In the genomic region with DNA sequence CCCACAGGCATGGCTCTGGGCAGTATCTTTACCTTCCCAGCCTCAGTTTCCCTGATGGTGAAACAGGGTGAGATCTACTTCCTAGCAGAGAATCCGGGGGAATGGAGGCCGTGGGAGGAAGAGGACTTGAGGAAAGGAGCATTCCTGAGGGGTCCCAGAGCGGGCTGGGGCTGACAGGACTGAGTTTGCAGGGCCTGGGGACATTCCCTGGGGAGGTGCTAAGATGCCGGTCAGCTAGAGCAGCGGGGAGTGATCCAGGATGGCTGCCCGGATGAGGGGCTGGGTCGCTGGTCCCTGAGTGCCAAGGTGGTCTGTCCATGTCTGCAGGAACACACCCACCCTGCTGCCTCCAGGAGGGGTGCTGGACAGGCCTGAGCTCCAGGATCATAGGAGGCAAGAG, we compare ENCODE assay signal across 20 cellular contexts. TPM values are rescaled to one million over a fixed set of nuclear protein-coding genes. Genes with fewer than 3 reads are reported as not detected.
DNase-seq lines count a peak whose midpoint lies in the region; ATAC-seq, FAIRE-seq and TF ChIP-seq lines count a peak whose summit lies in the region.
"Had no signal": no experiment of that assay in that cellular context is flagged by ENCODE, and none has a peak within 500 bp of the region (broad histone marks: within the 10 kb centered on the region; RNA-seq: fewer than 3 reads in every experiment).

No MANE protein-coding gene starts in this region.

- peak overlapping the region; percentile 62 for H3K27ac Mint-ChIP-seq in neural crest cell (ENCODE audit: unreplicated experiment)
- H3K27ac Mint-ChIP-seq: HFFc6, IgD-negative memory B cell had no signal

- no peaks in the 10 kb centered on the region for H3K9me1 ChIP-seq in K562 (ENCODE audit: control insufficient read depth, insufficient read depth, low read length)

- BruUV-seq in K562 (replicated peaks; lab: Mats Ljungman, UMichigan) = no TSS peak

- no peaks in the 10 kb centered on the region for H3K36me3 Mint-ChIP-seq in neural crest cell (ENCODE audit: low read depth)
- H3K36me3 Mint-ChIP-seq: CD14-positive monocyte; CD4-positive, alpha-beta memory T cell; IgD-negative memory B cell had no signal

- no peak overlapping the region for H4K8ac ChIP-seq in trophoblast cell (ENCODE audit: low read depth, low read length)

- peak overlapping the region in 1 of 2 experiments; percentile 62; a peak in 2 of 4 replicates for H3K9ac ChIP-seq in K562 (ENCODE audit: insufficient read depth in 1 of 2, low read depth in 2 of 2, low read length in 2 of 2)
- H3K9ac ChIP-seq in trophoblast cell (ENCODE audit: low read length) = no peak overlapping the region

- H2BK120ac ChIP-seq in trophoblast cell (ENCODE audit: insufficient read depth, low read length, poor library complexity) = no peak overlapping the region

- H3K23ac ChIP-seq in trophoblast cell (ENCODE audit: low read length) = no peak overlapping the region

- no peak for TF ChIP-seq EP300 in K562 (IDR thresholded peaks at IDR 0.05; ENCODE audit: low read length)

- H3K36me3 ChIP-seq in K562 (ENCODE audit: control insufficient read depth, insufficient read depth, low read length) = no peaks in the 10 kb centered on the region
- no peaks in the 10 kb centered on the region for H3K36me3 ChIP-seq in trophoblast cell (ENCODE audit: control insufficient read depth in 1 of 2, insufficient read depth in 2 of 2, low read length in 2 of 2)
- H3K36me3 ChIP-seq: BE2C had no signal

- ATAC-seq in K562 = no peak
- no peak for ATAC-seq in GM21786 (IDR thresholded peaks at IDR 0.05; ENCODE audit: unreplicated experiment)
- ATAC-seq in left colon = no peak
- ATAC-seq: HCT116, HepG2 had no signal

- CTCF ChIA-PET in K562 (lab: Yijun Ruan, JAX; ENCODE audit: low intra/inter-chr PET ratio) = no interaction called here

- H3K18ac ChIP-seq in trophoblast cell (ENCODE audit: low read length) = no peak overlapping the region

- DNase-seq in K562 (ENCODE audit: extremely low read depth in 1 of 4, low spot score in 3 of 4) (no peak), neural crest cell (ENCODE audit: low read depth, low spot score) (no peak), trophoblast cell (no peak), lower leg skin (ENCODE audit: low spot score in 2 of 2) (no peak), left colon (no peak)
- DNase-seq: ACHN, BE2C, DMS153, DMS79, GF-D8, GOT3, H7, HFFc6 had no signal

- WGBS in K562 (ENCODE audit: insufficient coverage, low coverage, missing lambda C conversion rate) = under 1% methylated on average over 7 of the region's 7 CpGs
- WGBS in trophoblast cell (ENCODE audit: extremely low coverage, insufficient coverage, insufficient read length) = no CpG with 5 or more reads among the region's 7 CpGs
- WGBS in lower leg skin, 2 donors = 76 to 79% methylated on average over 7 of the region's 7 CpGs

- no peak overlapping the region for H3K14ac ChIP-seq in trophoblast cell (ENCODE audit: low read length)

- H3K9me3 ChIP-seq in K562 (replicated peaks; ENCODE audit: control insufficient read depth, insufficient read depth, low read depth, low read length) = no peaks in the 10 kb centered on the region
- H3K9me3 ChIP-seq in trophoblast cell (ENCODE audit: insufficient read depth, low read depth, low read length) = peaks cover 2% of the 10 kb centered on the region
- H3K9me3 ChIP-seq: BE2C had no signal

- no peak overlapping the region for H2BK12ac ChIP-seq in trophoblast cell (ENCODE audit: low read length)

- no peak overlapping the region for H4K91ac ChIP-seq in trophoblast cell (ENCODE audit: low read depth, low read length)

- POLR2A ChIA-PET in K562 (lab: Yijun Ruan, JAX) = interaction anchor here (0.6 to 1.4 kb wide), 4 partner anchors 8 to 119 kb away, joined by 3 read pairs; no protein-coding TSS in a partner anchor

- TF ChIP-seq RAD21 in K562 (CRISPR knock-in tag; conservative IDR thresholded peaks at IDR 0.05 in 1 of 2, IDR thresholded peaks at IDR 0.05 in 1 of 2) = no peak

- H3K4me3 ChIP-seq in K562 (no peak overlapping the region), trophoblast cell (ENCODE audit: low read depth, low read length) (peak overlapping the region; percentile 41), lower leg skin (ENCODE audit: low read depth, poor library complexity, severe bottlenecking) (no peak overlapping the region)

- H3K4me2 ChIP-seq in K562 (ENCODE audit: insufficient read depth, low read length) (no peak overlapping the region), trophoblast cell (ENCODE audit: low read length) (no peak overlapping the region)

- TF ChIP-seq CTCF in K562 (IDR thresholded peaks at IDR 0.05 in 2 of 3, conservative IDR thresholded peaks at IDR 0.05 in 1 of 3; ENCODE audit: insufficient read depth in 2 of 3, low read depth in 1 of 3, low read length in 3 of 3) = no peak
- no peak for TF ChIP-seq CTCF in neural crest cell (conservative IDR thresholded peaks at IDR 0.05)
- TF ChIP-seq CTCF in lower leg skin (IDR thresholded peaks at IDR 0.05) = no peak

- H3K4ac ChIP-seq in trophoblast cell (ENCODE audit: low read depth, low read length) = no peak overlapping the region

- H3K27me3 ChIP-seq in K562 (ENCODE audit: control insufficient read depth in 2 of 2, insufficient read depth in 2 of 2, low read length in 2 of 2) (peaks cover 51 to 88% of the 10 kb centered on the region in 2 experiments; a peak in 4 of 5 replicates), trophoblast cell (ENCODE audit: insufficient read depth, low read length) (no peaks in the 10 kb centered on the region)
- H3K27me3 ChIP-seq: BE2C had no signal

- peaks cover 18% of the 10 kb centered on the region for H3K4me1 Mint-ChIP-seq in neural crest cell
- H3K4me1 Mint-ChIP-seq: CD14-positive monocyte, IgD-negative memory B cell had no signal

- H3K27ac ChIP-seq in K562 (ENCODE audit: extremely low read depth, low read depth, low read length) (no peak overlapping the region), trophoblast cell (ENCODE audit: low read depth, low read length) (no peak overlapping the region)

- H3K9me3 Mint-ChIP-seq in neural crest cell = no peaks in the 10 kb centered on the region
- H3K9me3 Mint-ChIP-seq: CD14-positive monocyte; CD4-positive, alpha-beta memory T cell; HFFc6; IgD-negative memory B cell had no signal

- H3K79me2 ChIP-seq in K562 (ENCODE audit: control insufficient read depth, insufficient read depth, low read length) (no peaks in the 10 kb centered on the region), trophoblast cell (ENCODE audit: control insufficient read depth, insufficient read depth, low read length, poor library complexity) (no peaks in the 10 kb centered on the region)

- no peak overlapping the region for H3K4me3 Mint-ChIP-seq in neural crest cell
- H3K4me3 Mint-ChIP-seq: CD14-positive monocyte; CD4-positive, alpha-beta memory T cell; HFFc6; IgD-negative memory B cell had no signal

- TF ChIP-seq POLR2A in K562 (conservative IDR thresholded peaks at IDR 0.05) = no peak
- no peak for TF ChIP-seq POLR2A in lower leg skin (IDR thresholded peaks at IDR 0.05)

- no peak overlapping the region for H4K12ac ChIP-seq in trophoblast cell (ENCODE audit: low read depth, low read length)

- no peak overlapping the region for H2BK5ac ChIP-seq in trophoblast cell (ENCODE audit: low read depth, low read length, poor library complexity)

- no peak for FAIRE-seq in K562 (lab: Jason Lieb, UNC)
- FAIRE-seq: A204.1, HepG2 had no signal

- no peaks in the 10 kb centered on the region for H3K27me3 Mint-ChIP-seq in neural crest cell (ENCODE audit: low read depth)
- H3K27me3 Mint-ChIP-seq: IgD-negative memory B cell had no signal

- H3K4me1 ChIP-seq in K562 (replicated peaks in 1 of 2; ENCODE audit: control insufficient read depth in 2 of 2, insufficient read depth in 2 of 2, low read length in 2 of 2) = peaks cover 0 to 38% of the 10 kb centered on the region in 2 experiments; a peak in 3 of 5 replicates
- no peaks in the 10 kb centered on the region for H3K4me1 ChIP-seq in trophoblast cell (ENCODE audit: control insufficient read depth in 1 of 2, insufficient read depth in 2 of 2, low read length in 2 of 2)
- H3K4me1 ChIP-seq: BE2C had no signal

- no peaks in the 10 kb centered on the region for H3K79me1 ChIP-seq in trophoblast cell (ENCODE audit: low read length)

- intact Hi-C loops in K562 (cut with micrococcal nuclease) (no loop called here), lower leg skin (cut with DNase I; ENCODE audit: low total_unique reads) (no loop called here), left colon (cut with DNase I, micrococcal nuclease) (no loop called here)

- peaks cover 17% of the 10 kb centered on the region; the same call in 1 of the 2 replicates for H4K20me1 ChIP-seq in K562 (replicated peaks; ENCODE audit: control insufficient read depth, insufficient read depth, low read length)

- no peak overlapping the region for H2AK5ac ChIP-seq in trophoblast cell (ENCODE audit: low read length)

- in situ Hi-C loops in K562 (cut with MboI) = no loop called here

- no peak overlapping the region for H2AFZ ChIP-seq in K562 (ENCODE audit: low read depth, low read length)
- H2AFZ ChIP-seq in trophoblast cell (ENCODE audit: insufficient read depth, low read length, poor library complexity) = no peak overlapping the region

RNA-seq across cellular contexts. Expression of a gene that starts 8.3 kb away (rescaled TPM):
- 0.62 and 4.8 TPM in 2 replicates for total RNA-seq in K562 (2011; cell fraction: chromatin; rRNA removed; ENCODE audit: low replicate concordance)
- total RNA-seq in K562 (2011; cell fraction: nucleolus; rRNA removed) = 7.4 and 9.8 TPM in 2 replicates
- total RNA-seq in K562 (2011; cell fraction: nucleoplasm; rRNA removed) = 3.2 and 3.7 TPM in 2 replicates
- total RNA-seq in K562 (2014; rRNA removed) = 1.5 and 2.3 TPM in 2 replicates
- not detected in 2 replicates for total RNA-seq in K562 (2014; rRNA removed; fragmentation: Illumina TruSeq; extraction: Trizol)
- 0.41 and 0.43 TPM in 2 replicates for total RNA-seq in K562 (2015; rRNA removed; fragmentation: Illumina TruSeq; extraction: Trizol)
- 2.8 and 3.0 TPM in 2 replicates for total RNA-seq in K562 (2021)
- 1.3 and 4.4 TPM in 2 replicates for polyA plus RNA-seq in K562 (2011; rRNA removed)
- 5.9 and 9.9 TPM in 2 replicates for polyA plus RNA-seq in K562 (2011; cell fraction: cytosol; rRNA removed)
- polyA plus RNA-seq in K562 (2011; cell fraction: nucleus; rRNA removed) = 2.9 and 3.5 TPM in 2 replicates
- polyA plus RNA-seq in K562 (2012) = 2.9 and 4.6 TPM in 2 replicates
- 0.46 TPM in 1 of 2 replicates, not detected in the other for polyA plus RNA-seq in K562 (2014; fragmentation: Illumina TruSeq; extraction: Trizol)
- under 1 TPM in 1 of 2 experiments, not detected in 1; 0.04 TPM for polyA plus RNA-seq in K562 (2014; fragmentation: Nextera tagmentation; extraction: Ambion mirVana)
- polyA plus RNA-seq in K562 (2014; rRNA removed) = 1.2 and 2.3 TPM in 2 replicates
- polyA minus RNA-seq in K562 (2011; rRNA and poly(A)+ RNA removed) = 1.0 and 1.5 TPM in 2 replicates
- 5.1 and 13.6 TPM in 2 replicates for polyA minus RNA-seq in K562 (2011; cell fraction: cytosol; rRNA and poly(A)+ RNA removed)
- polyA minus RNA-seq in K562 (2011; cell fraction: nucleus; rRNA and poly(A)+ RNA removed) = 0.40 and 1.3 TPM in 2 replicates
- 17.9 and 19.0 TPM in 2 replicates for total RNA-seq in neural crest cell
- 10.4 and 11.7 TPM in 2 replicates for polyA plus RNA-seq in trophoblast cell (2013)
- 10 to 100 TPM in 3 of 4 donors, 1 to 10 TPM in 1; 9.1 to 15.7 (median 12.9) TPM for total RNA-seq in lower leg skin
- 1 to 10 TPM; 4.0 to 6.5 TPM for total RNA-seq in left colon
- polyA plus RNA-seq: CD14-positive monocyte, IgD-negative memory B cell had no signal

RNA-seq across cellular contexts. Expression of a gene that starts 43.4 kb away (rescaled TPM):
- total RNA-seq in K562 (2011; cell fraction: chromatin; rRNA removed; ENCODE audit: low replicate concordance) = 5.8 and 25.8 TPM in 2 replicates
- 37.9 and 39.6 TPM in 2 replicates for total RNA-seq in K562 (2011; cell fraction: nucleolus; rRNA removed)
- 19.9 and 28.5 TPM in 2 replicates for total RNA-seq in K562 (2011; cell fraction: nucleoplasm; rRNA removed)
- 151 and 163 TPM in 2 replicates for total RNA-seq in K562 (2014; rRNA removed)
- total RNA-seq in K562 (2014; rRNA removed; fragmentation: Illumina TruSeq; extraction: Trizol) = 14.1 and 20.0 TPM in 2 replicates
- total RNA-seq in K562 (2015; rRNA removed; fragmentation: Illumina TruSeq; extraction: Trizol) = 78.1 and 78.6 TPM in 2 replicates
- 95.3 and 101 TPM in 2 replicates for total RNA-seq in K562 (2021)
- 51.0 and 88.0 TPM in 2 replicates for polyA plus RNA-seq in K562 (2011; rRNA removed)
- 116 and 204 TPM in 2 replicates for polyA plus RNA-seq in K562 (2011; cell fraction: cytosol; rRNA removed)
- 72.9 and 95.1 TPM in 2 replicates for polyA plus RNA-seq in K562 (2011; cell fraction: nucleus; rRNA removed)
- 80.6 and 161 TPM in 2 replicates for polyA plus RNA-seq in K562 (2012)
- 40.4 and 66.5 TPM in 2 replicates for polyA plus RNA-seq in K562 (2014; fragmentation: Illumina TruSeq; extraction: Trizol)
- polyA plus RNA-seq in K562 (2014; fragmentation: Nextera tagmentation; extraction: Ambion mirVana) = 1 to 10 TPM; 3.6 to 8.1 TPM
- polyA plus RNA-seq in K562 (2014; rRNA removed) = 113 and 117 TPM in 2 replicates
- 14.8 and 17.4 TPM in 2 replicates for polyA minus RNA-seq in K562 (2011; rRNA and poly(A)+ RNA removed)
- 35.4 and 39.9 TPM in 2 replicates for polyA minus RNA-seq in K562 (2011; cell fraction: cytosol; rRNA and poly(A)+ RNA removed)
- 29.2 and 43.1 TPM in 2 replicates for polyA minus RNA-seq in K562 (2011; cell fraction: nucleus; rRNA and poly(A)+ RNA removed)
- 52.1 and 58.7 TPM in 2 replicates for total RNA-seq in neural crest cell
- polyA plus RNA-seq in trophoblast cell (2013) = 18.6 and 19.9 TPM in 2 replicates
- total RNA-seq in lower leg skin = 10 to 100 TPM; 56.2 to 81.0 (median 79.3) TPM
- 10 to 100 TPM; 25.7 to 26.1 TPM for total RNA-seq in left colon
